Comparison of ENCODE assay signal across 12 cellular contexts in the genomic region with DNA sequence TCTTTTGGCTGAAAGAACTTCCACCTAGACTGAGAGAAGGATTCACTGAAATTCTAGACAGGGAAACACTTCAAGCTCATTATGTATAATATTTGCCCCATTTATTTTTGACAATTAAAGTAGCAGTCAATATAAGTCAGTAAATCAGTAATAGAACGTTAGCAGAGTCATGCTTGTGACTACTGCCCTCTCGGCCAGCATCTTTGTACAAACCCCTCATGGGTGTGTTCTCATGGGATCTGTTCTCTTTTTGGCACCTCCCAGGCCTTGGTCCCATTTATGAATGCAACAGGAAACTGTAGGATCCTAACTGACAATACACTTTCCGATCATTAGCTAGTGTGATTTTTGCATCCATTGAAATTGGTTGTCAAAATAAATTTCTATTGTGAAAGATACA. TPM values are rescaled to one million over a fixed set of nuclear protein-coding genes. Genes with fewer than 3 reads are reported as not detected.
DNase-seq lines count a peak whose midpoint lies in the region; ATAC-seq and TF ChIP-seq lines count a peak whose summit lies in the region.
"Had no signal": no experiment of that assay in that cellular context is flagged by ENCODE, and none has a peak within 500 bp of the region (broad histone marks: within the 10 kb centered on the region; RNA-seq: fewer than 3 reads in every experiment).

No MANE protein-coding gene starts in this region.

- ATAC-seq in CD8-positive, alpha-beta T cell = no peak
- ATAC-seq in GM19452 (IDR thresholded peaks at IDR 0.05; ENCODE audit: unreplicated experiment) = no peak
- no peak for ATAC-seq in GM21423 (IDR thresholded peaks at IDR 0.05; ENCODE audit: unreplicated experiment)

- peak overlapping the region; percentile 88 for H3K4me3 Mint-ChIP-seq in CD8-positive, alpha-beta T cell
- H3K4me3 Mint-ChIP-seq in HFFc6 (peak overlapping the region; percentile 22; the same call in 1 of the 2 replicates), nephron (peak overlapping the region; percentile 14 to 58 (median 54))
- peak overlapping the region; percentile 94 for H3K4me3 Mint-ChIP-seq in activated naive CD8-positive, alpha-beta T cell

- H3K27ac ChIP-seq in CD8-positive, alpha-beta T cell (ENCODE audit: low read depth, low read length) = peak overlapping the region; percentile 87
- H3K27ac ChIP-seq: cardiac muscle cell had no signal

- H3K27ac Mint-ChIP-seq in CD8-positive, alpha-beta T cell = peak overlapping the region; percentile 96
- H3K27ac Mint-ChIP-seq in HFFc6 (peak overlapping the region; percentile 26), nephron (no peak overlapping the region)
- H3K27ac Mint-ChIP-seq in activated naive CD8-positive, alpha-beta T cell = peak overlapping the region; percentile 98

- no peaks in the 10 kb centered on the region for H3K27me3 ChIP-seq in CD8-positive, alpha-beta T cell (ENCODE audit: insufficient read depth, low read length)
- H3K27me3 ChIP-seq: cardiac muscle cell had no signal

- peaks cover 42% of the 10 kb centered on the region for H3K4me1 ChIP-seq in CD8-positive, alpha-beta T cell (ENCODE audit: insufficient read depth, low read length)

- POLR2A ChIA-PET in CD8-positive, alpha-beta T cell (lab: Charles Lee) = no interaction called here

- peaks cover 55% of the 10 kb centered on the region for H3K36me3 Mint-ChIP-seq in CD8-positive, alpha-beta T cell
- H3K36me3 Mint-ChIP-seq in HFFc6 (ENCODE audit: low read depth) = peaks cover 8% of the 10 kb centered on the region; the same call in 1 of the 2 replicates
- peaks cover 26% of the 10 kb centered on the region for H3K36me3 Mint-ChIP-seq in activated naive CD8-positive, alpha-beta T cell
- peaks cover 36% of the 10 kb centered on the region for H3K36me3 Mint-ChIP-seq in nephron (ENCODE audit: low read depth)

- intact Hi-C loops in CD8-positive, alpha-beta T cell (cut with DNase I, micrococcal nuclease) = loop anchor here in 1 of 2 experiments (10.0 kb wide), 3 partner anchors 646 to 1334 kb away; a partner anchor contains a TSS

- no peaks in the 10 kb centered on the region for H3K9me3 Mint-ChIP-seq in CD8-positive, alpha-beta T cell
- no peaks in the 10 kb centered on the region for H3K9me3 Mint-ChIP-seq in HFFc6
- H3K9me3 Mint-ChIP-seq in activated naive CD8-positive, alpha-beta T cell (ENCODE audit: low read depth) = no peaks in the 10 kb centered on the region
- H3K9me3 Mint-ChIP-seq in nephron = peaks cover 5% of the 10 kb centered on the region

- CTCF ChIA-PET in CD8-positive, alpha-beta T cell (lab: Charles Lee) = interaction anchor here (2.6 kb wide), 1 partner anchor 10 kb away, joined by 15 read pairs; no protein-coding TSS in a partner anchor

- peaks cover 22% of the 10 kb centered on the region for H3K36me3 ChIP-seq in CD8-positive, alpha-beta T cell (ENCODE audit: insufficient read depth, low read length)

- H3K4me1 Mint-ChIP-seq in CD8-positive, alpha-beta T cell (ENCODE audit: low read depth) = peaks cover 57% of the 10 kb centered on the region
- H3K4me1 Mint-ChIP-seq in HFFc6 (ENCODE audit: low read depth) = peaks cover 21% of the 10 kb centered on the region
- H3K4me1 Mint-ChIP-seq in activated naive CD8-positive, alpha-beta T cell (ENCODE audit: low read depth) = peaks cover 48% of the 10 kb centered on the region
- peaks cover 6% of the 10 kb centered on the region for H3K4me1 Mint-ChIP-seq in nephron

- no peak for DNase-seq in CD8-positive, alpha-beta T cell
- no peak for DNase-seq in HFFc6
- DNase-seq in iPS-NIHi7 (ENCODE audit: extremely low spot score) = no peak
- DNase-seq: DMS 273 treated with DMSO at 0.1 percent for 48 hours; NCI-H1092 treated with DMSO at 0.1 percent for 48 hours; NCI-H510A; stimulated activated CD4-positive, alpha-beta T cell treated with anti-CD3 and anti-CD28 coated beads, Interleukin-4, amount 100 ng/mL, for 1 hour had no signal

- no peak for TF ChIP-seq CTCF in CD8-positive, alpha-beta T cell (IDR thresholded peaks at IDR 0.05)
- no peak for TF ChIP-seq CTCF in HFFc6 (IDR thresholded peaks at IDR 0.05)
- no peak for TF ChIP-seq CTCF in nephron (IDR thresholded peaks at IDR 0.05; ENCODE audit: unreplicated experiment in 3 of 3)

- peak overlapping the region; percentile 67 for H3K4me3 ChIP-seq in CD8-positive, alpha-beta T cell (ENCODE audit: low read depth, low read length)
- H3K4me3 ChIP-seq: cardiac muscle cell had no signal

- no peaks in the 10 kb centered on the region for H3K27me3 Mint-ChIP-seq in CD8-positive, alpha-beta T cell (ENCODE audit: low read depth)
- H3K27me3 Mint-ChIP-seq in HFFc6 (ENCODE audit: insufficient read depth) (no peaks in the 10 kb centered on the region; the same call in 1 of the 2 replicates), nephron (ENCODE audit: low read depth) (no peaks in the 10 kb centered on the region)
- H3K27me3 Mint-ChIP-seq in activated naive CD8-positive, alpha-beta T cell = no peaks in the 10 kb centered on the region

- H3K9me3 ChIP-seq in CD8-positive, alpha-beta T cell (ENCODE audit: low read length) = no peaks in the 10 kb centered on the region

RNA-seq across cellular contexts. Expression of a gene that starts 2.9 kb away (rescaled TPM):
- total RNA-seq in CD8-positive, alpha-beta T cell = 100 to 1,000 TPM; 104 to 106 TPM
- 10 to 100 TPM; 17.1 to 23.2 (median 21.6) TPM for total RNA-seq in HFFc6 (2021; fragmentation: NEBNext Ultra II Directional; extraction: Animal tissue kit (Norgen Biotek cat#: 25700))

Comparison
In these comparisons a context has a peak if more than half of its experiments do, and no peak if none do; other contexts are left out.
1. H3K27ac Mint-ChIP-seq: peak in CD8-positive, alpha-beta T cell (single experiment), HFFc6 (single experiment) and activated naive CD8-positive, alpha-beta T cell (single experiment); none in nephron (0 of 3).
2. H3K4me3 Mint-ChIP-seq: peak in every context shown above with its lines; median percentile 94 in activated naive CD8-positive, alpha-beta T cell; 88 in CD8-positive, alpha-beta T cell; 54 in nephron; 22 in HFFc6.
3. RNA of a gene that starts 2.9 kb away (total RNA-seq): 104 to 106 TPM in CD8-positive, alpha-beta T cell; 17.1 to 23.2 TPM in HFFc6; every median in the first group is over 4 times any median in the second.